ENCODE assay signal across 1 cellular context in the genomic region with DNA sequence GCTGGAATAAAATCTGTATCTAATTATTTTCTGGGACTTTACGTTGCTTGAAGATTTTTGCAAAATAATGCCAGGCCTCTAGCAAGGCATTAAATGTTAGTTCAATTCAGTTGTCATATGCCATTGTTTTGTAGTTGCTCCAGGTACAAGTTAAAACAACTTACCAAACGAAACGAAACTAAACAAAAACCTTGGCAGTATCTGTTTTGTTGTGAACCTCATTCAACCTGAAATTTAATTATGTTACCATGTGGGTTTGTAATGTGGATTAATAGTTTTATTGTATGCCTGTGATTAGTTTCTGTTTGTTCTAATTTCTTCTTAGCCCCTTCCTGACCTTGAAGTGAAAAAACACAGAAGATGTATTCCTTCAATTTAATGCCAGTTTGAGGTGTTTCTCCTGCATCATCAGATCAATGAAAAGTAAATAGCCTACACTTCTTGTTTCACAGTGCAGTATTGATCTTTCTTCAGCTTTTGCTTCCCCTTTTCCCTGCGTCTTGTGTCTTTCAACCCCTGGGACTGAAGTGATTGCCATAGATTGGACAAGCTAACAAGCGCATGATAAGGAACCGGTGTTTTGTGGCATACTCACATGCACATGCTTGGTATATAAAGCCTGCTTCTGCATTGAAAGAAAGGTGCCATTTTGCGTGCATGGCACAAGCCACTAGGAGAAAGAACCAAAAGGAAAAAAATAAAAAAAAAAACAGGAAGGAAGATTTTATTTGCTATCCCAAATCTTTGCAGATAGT.
A peak's percentile ranks its signal among the peaks of the same experiment; 100 is the strongest.
TF ChIP-seq lines count a peak whose summit lies in the region.

No MANE protein-coding gene starts in this region.

TF ChIP-seq in neural cell, 6 proteins besides CTCF, POLR2A, EP300 and RAD21:
- TF ChIP-seq, protein P1, sequence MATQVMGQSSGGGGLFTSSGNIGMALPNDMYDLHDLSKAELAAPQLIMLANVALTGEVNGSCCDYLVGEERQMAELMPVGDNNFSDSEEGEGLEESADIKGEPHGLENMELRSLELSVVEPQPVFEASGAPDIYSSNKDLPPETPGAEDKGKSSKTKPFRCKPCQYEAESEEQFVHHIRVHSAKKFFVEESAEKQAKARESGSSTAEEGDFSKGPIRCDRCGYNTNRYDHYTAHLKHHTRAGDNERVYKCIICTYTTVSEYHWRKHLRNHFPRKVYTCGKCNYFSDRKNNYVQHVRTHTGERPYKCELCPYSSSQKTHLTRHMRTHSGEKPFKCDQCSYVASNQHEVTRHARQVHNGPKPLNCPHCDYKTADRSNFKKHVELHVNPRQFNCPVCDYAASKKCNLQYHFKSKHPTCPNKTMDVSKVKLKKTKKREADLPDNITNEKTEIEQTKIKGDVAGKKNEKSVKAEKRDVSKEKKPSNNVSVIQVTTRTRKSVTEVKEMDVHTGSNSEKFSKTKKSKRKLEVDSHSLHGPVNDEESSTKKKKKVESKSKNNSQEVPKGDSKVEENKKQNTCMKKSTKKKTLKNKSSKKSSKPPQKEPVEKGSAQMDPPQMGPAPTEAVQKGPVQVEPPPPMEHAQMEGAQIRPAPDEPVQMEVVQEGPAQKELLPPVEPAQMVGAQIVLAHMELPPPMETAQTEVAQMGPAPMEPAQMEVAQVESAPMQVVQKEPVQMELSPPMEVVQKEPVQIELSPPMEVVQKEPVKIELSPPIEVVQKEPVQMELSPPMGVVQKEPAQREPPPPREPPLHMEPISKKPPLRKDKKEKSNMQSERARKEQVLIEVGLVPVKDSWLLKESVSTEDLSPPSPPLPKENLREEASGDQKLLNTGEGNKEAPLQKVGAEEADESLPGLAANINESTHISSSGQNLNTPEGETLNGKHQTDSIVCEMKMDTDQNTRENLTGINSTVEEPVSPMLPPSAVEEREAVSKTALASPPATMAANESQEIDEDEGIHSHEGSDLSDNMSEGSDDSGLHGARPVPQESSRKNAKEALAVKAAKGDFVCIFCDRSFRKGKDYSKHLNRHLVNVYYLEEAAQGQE (IDR thresholded peaks at IDR 0.05; ENCODE audit: borderline replicate concordance) = peak; percentile 38
- no peak for TF ChIP-seq SMC3 (conservative IDR thresholded peaks at IDR 0.05; ENCODE audit: poor library complexity)
